In genomic region chr2:240255811-240256703, GRCh38 we compare ENCODE assay signal across 1 cellular context.
A peak's percentile ranks its signal among the peaks of the same experiment; 100 is the strongest.
TF ChIP-seq lines count a peak whose summit lies in the region.

No MANE protein-coding gene starts in this region.

TF ChIP-seq in HepG2, 621 proteins besides CTCF, POLR2A, EP300 and RAD21 (continued from another document and continues in another):
- TF ChIP-seq KMT2B (CRISPR knock-in tag; IDR thresholded peaks at IDR 0.05): no peak
- peak; percentile 78 for TF ChIP-seq CEBPG (CRISPR knock-in tag; IDR thresholded peaks at IDR 0.05)
- no peak for TF ChIP-seq ZNF382 (CRISPR knock-in tag; IDR thresholded peaks at IDR 0.05; ENCODE audit: borderline replicate concordance)
- no peak for TF ChIP-seq ZNF768 (CRISPR knock-in tag; IDR thresholded peaks at IDR 0.05)
- no peak for TF ChIP-seq SRSF9 (IDR thresholded peaks at IDR 0.05; ENCODE audit: borderline replicate concordance, insufficient read depth, low read depth, low read length, poor library complexity, severe bottlenecking)
- peak; percentile 93 for TF ChIP-seq ZNF605 (CRISPR knock-in tag; IDR thresholded peaks at IDR 0.05)
- no peak for TF ChIP-seq FOSL1 (CRISPR knock-in tag; IDR thresholded peaks at IDR 0.05; ENCODE audit: borderline replicate concordance)
- TF ChIP-seq, protein P1, sequence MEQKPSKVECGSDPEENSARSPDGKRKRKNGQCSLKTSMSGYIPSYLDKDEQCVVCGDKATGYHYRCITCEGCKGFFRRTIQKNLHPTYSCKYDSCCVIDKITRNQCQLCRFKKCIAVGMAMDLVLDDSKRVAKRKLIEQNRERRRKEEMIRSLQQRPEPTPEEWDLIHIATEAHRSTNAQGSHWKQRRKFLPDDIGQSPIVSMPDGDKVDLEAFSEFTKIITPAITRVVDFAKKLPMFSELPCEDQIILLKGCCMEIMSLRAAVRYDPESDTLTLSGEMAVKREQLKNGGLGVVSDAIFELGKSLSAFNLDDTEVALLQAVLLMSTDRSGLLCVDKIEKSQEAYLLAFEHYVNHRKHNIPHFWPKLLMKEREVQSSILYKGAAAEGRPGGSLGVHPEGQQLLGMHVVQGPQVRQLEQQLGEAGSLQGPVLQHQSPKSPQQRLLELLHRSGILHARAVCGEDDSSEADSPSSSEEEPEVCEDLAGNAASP (CRISPR knock-in tag; IDR thresholded peaks at IDR 0.05; ENCODE audit: borderline replicate concordance): 0 out of 2 replicates have a peak, but pooled peaks have one; percentile 52
- peak; percentile 70 for TF ChIP-seq MED1 (CRISPR knock-in tag; IDR thresholded peaks at IDR 0.05)
- TF ChIP-seq HMGA1 (CRISPR knock-in tag; conservative IDR thresholded peaks at IDR 0.05): no peak
- no peak for TF ChIP-seq ZNF713 (CRISPR knock-in tag; IDR thresholded peaks at IDR 0.05)
- no peak for TF ChIP-seq JDP2 (CRISPR knock-in tag; IDR thresholded peaks at IDR 0.05; ENCODE audit: borderline replicate concordance)
- TF ChIP-seq ZNF644 (CRISPR knock-in tag; IDR thresholded peaks at IDR 0.05; ENCODE audit: low read depth): peak; percentile 9
- TF ChIP-seq, protein P2, sequence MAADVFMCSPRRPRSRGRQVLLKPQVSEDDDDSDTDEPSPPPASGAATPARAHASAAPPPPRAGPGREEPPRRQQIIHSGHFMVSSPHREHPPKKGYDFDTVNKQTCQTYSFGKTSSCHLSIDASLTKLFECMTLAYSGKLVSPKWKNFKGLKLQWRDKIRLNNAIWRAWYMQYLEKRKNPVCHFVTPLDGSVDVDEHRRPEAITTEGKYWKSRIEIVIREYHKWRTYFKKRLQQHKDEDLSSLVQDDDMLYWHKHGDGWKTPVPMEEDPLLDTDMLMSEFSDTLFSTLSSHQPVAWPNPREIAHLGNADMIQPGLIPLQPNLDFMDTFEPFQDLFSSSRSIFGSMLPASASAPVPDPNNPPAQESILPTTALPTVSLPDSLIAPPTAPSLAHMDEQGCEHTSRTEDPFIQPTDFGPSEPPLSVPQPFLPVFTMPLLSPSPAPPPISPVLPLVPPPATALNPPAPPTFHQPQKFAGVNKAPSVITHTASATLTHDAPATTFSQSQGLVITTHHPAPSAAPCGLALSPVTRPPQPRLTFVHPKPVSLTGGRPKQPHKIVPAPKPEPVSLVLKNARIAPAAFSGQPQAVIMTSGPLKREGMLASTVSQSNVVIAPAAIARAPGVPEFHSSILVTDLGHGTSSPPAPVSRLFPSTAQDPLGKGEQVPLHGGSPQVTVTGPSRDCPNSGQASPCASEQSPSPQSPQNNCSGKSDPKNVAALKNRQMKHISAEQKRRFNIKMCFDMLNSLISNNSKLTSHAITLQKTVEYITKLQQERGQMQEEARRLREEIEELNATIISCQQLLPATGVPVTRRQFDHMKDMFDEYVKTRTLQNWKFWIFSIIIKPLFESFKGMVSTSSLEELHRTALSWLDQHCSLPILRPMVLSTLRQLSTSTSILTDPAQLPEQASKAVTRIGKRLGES (CRISPR knock-in tag; IDR thresholded peaks at IDR 0.05; ENCODE audit: borderline replicate concordance): no peak
- no peak for TF ChIP-seq PTBP1 (IDR thresholded peaks at IDR 0.05; ENCODE audit: low read depth, low read length, poor library complexity, severe bottlenecking)
- peak; percentile 31; the same call in 1 of the 2 replicates for TF ChIP-seq ZNF790 (CRISPR knock-in tag; IDR thresholded peaks at IDR 0.05; ENCODE audit: borderline replicate concordance)
- TF ChIP-seq GATA4 (IDR thresholded peaks at IDR 0.05; ENCODE audit: borderline replicate concordance, low read depth): no peak
- TF ChIP-seq JUN (CRISPR knock-in tag; IDR thresholded peaks at IDR 0.05): no peak
- no peak for TF ChIP-seq ZFP1 (CRISPR knock-in tag; IDR thresholded peaks at IDR 0.05)
- no peak for TF ChIP-seq CC2D1A (CRISPR knock-in tag; IDR thresholded peaks at IDR 0.05)
- TF ChIP-seq ZBTB38 (CRISPR knock-in tag; IDR thresholded peaks at IDR 0.05): no peak; the same call in 1 of the 2 replicates
- TF ChIP-seq CHD4 (IDR thresholded peaks at IDR 0.05; ENCODE audit: borderline replicate concordance, low read length): peak; percentile 44; the same call in 1 of the 2 replicates
- no peak for TF ChIP-seq ZBTB20 (CRISPR knock-in tag; IDR thresholded peaks at IDR 0.05; ENCODE audit: borderline replicate concordance, low read depth)
- peak; percentile 90 for TF ChIP-seq GATAD2A (CRISPR knock-in tag; IDR thresholded peaks at IDR 0.05)
- 0 out of 2 replicates have a peak, but pooled peaks have one; percentile 60 for TF ChIP-seq ZNF232 (CRISPR knock-in tag; IDR thresholded peaks at IDR 0.05; ENCODE audit: borderline replicate concordance)
- no peak for TF ChIP-seq ZNF839 (CRISPR knock-in tag; IDR thresholded peaks at IDR 0.05; ENCODE audit: borderline replicate concordance)
- peak; percentile 32 for TF ChIP-seq TAF1 (CRISPR knock-in tag; IDR thresholded peaks at IDR 0.05)
- TF ChIP-seq, protein P3, sequence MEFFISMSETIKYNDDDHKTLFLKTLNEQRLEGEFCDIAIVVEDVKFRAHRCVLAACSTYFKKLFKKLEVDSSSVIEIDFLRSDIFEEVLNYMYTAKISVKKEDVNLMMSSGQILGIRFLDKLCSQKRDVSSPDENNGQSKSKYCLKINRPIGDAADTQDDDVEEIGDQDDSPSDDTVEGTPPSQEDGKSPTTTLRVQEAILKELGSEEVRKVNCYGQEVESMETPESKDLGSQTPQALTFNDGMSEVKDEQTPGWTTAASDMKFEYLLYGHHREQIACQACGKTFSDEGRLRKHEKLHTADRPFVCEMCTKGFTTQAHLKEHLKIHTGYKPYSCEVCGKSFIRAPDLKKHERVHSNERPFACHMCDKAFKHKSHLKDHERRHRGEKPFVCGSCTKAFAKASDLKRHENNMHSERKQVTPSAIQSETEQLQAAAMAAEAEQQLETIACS (CRISPR knock-in tag; IDR thresholded peaks at IDR 0.05): no peak
- TF ChIP-seq NFATC3 (CRISPR knock-in tag; IDR thresholded peaks at IDR 0.05): no peak
- TF ChIP-seq MAFK (conservative IDR thresholded peaks at IDR 0.05 in 1 of 2, IDR thresholded peaks at IDR 0.05 in 1 of 2; ENCODE audit: low read length in 2 of 2): no peak
- no peak for TF ChIP-seq ARNTL (CRISPR knock-in tag; IDR thresholded peaks at IDR 0.05)
- TF ChIP-seq IKZF5 (CRISPR knock-in tag; IDR thresholded peaks at IDR 0.05): peak; percentile 35
- no peak for TF ChIP-seq KLF13 (CRISPR knock-in tag; IDR thresholded peaks at IDR 0.05)
- TF ChIP-seq ZKSCAN5 (CRISPR knock-in tag; IDR thresholded peaks at IDR 0.05): no peak
- no peak for TF ChIP-seq NFKBIZ (CRISPR knock-in tag; IDR thresholded peaks at IDR 0.05)
- no peak for TF ChIP-seq XRCC5 (optimal IDR thresholded peaks at IDR 0.05; ENCODE audit: low read length)
- no peak for TF ChIP-seq ARID2 (CRISPR knock-in tag; IDR thresholded peaks at IDR 0.05; ENCODE audit: borderline replicate concordance)
- peak; percentile 50 for TF ChIP-seq PPARG (CRISPR knock-in tag; conservative IDR thresholded peaks at IDR 0.05)
- TF ChIP-seq NFE2 (CRISPR knock-in tag; IDR thresholded peaks at IDR 0.05): no peak
- TF ChIP-seq SP5 (CRISPR knock-in tag; IDR thresholded peaks at IDR 0.05; ENCODE audit: borderline replicate concordance, low read depth): peak; percentile 70; the same call in 1 of the 2 replicates
- TF ChIP-seq, protein P4, sequence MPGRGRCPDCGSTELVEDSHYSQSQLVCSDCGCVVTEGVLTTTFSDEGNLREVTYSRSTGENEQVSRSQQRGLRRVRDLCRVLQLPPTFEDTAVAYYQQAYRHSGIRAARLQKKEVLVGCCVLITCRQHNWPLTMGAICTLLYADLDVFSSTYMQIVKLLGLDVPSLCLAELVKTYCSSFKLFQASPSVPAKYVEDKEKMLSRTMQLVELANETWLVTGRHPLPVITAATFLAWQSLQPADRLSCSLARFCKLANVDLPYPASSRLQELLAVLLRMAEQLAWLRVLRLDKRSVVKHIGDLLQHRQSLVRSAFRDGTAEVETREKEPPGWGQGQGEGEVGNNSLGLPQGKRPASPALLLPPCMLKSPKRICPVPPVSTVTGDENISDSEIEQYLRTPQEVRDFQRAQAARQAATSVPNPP (CRISPR knock-in tag; IDR thresholded peaks at IDR 0.05): no peak
- no peak for TF ChIP-seq ZNF12 (CRISPR knock-in tag; IDR thresholded peaks at IDR 0.05)
- TF ChIP-seq ZNF691 (CRISPR knock-in tag; IDR thresholded peaks at IDR 0.05; ENCODE audit: borderline replicate concordance, low read depth): no peak; the same call in 1 of the 2 replicates
- TF ChIP-seq ZNF121 (CRISPR knock-in tag; IDR thresholded peaks at IDR 0.05): 0 out of 2 replicates have a peak, but pooled peaks have one; percentile 25
- no peak for TF ChIP-seq ZFP62 (CRISPR knock-in tag; IDR thresholded peaks at IDR 0.05)
- TF ChIP-seq ETV5 (CRISPR knock-in tag; IDR thresholded peaks at IDR 0.05; ENCODE audit: borderline replicate concordance): peak; percentile 53; the same call in 1 of the 2 replicates
- peak; percentile 92 for TF ChIP-seq HDAC1 (CRISPR knock-in tag; IDR thresholded peaks at IDR 0.05)
- peak; percentile 44 for TF ChIP-seq CBX1 (IDR thresholded peaks at IDR 0.05; ENCODE audit: low read depth)
- no peak for TF ChIP-seq ZNF704 (CRISPR knock-in tag; IDR thresholded peaks at IDR 0.05; ENCODE audit: borderline replicate concordance)
- TF ChIP-seq, protein P5, sequence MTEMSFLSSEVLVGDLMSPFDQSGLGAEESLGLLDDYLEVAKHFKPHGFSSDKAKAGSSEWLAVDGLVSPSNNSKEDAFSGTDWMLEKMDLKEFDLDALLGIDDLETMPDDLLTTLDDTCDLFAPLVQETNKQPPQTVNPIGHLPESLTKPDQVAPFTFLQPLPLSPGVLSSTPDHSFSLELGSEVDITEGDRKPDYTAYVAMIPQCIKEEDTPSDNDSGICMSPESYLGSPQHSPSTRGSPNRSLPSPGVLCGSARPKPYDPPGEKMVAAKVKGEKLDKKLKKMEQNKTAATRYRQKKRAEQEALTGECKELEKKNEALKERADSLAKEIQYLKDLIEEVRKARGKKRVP (CRISPR knock-in tag; IDR thresholded peaks at IDR 0.05): peak in 1 of 2 experiments; percentile 38; a peak in 1 of 4 replicates
- TF ChIP-seq, protein P6, sequence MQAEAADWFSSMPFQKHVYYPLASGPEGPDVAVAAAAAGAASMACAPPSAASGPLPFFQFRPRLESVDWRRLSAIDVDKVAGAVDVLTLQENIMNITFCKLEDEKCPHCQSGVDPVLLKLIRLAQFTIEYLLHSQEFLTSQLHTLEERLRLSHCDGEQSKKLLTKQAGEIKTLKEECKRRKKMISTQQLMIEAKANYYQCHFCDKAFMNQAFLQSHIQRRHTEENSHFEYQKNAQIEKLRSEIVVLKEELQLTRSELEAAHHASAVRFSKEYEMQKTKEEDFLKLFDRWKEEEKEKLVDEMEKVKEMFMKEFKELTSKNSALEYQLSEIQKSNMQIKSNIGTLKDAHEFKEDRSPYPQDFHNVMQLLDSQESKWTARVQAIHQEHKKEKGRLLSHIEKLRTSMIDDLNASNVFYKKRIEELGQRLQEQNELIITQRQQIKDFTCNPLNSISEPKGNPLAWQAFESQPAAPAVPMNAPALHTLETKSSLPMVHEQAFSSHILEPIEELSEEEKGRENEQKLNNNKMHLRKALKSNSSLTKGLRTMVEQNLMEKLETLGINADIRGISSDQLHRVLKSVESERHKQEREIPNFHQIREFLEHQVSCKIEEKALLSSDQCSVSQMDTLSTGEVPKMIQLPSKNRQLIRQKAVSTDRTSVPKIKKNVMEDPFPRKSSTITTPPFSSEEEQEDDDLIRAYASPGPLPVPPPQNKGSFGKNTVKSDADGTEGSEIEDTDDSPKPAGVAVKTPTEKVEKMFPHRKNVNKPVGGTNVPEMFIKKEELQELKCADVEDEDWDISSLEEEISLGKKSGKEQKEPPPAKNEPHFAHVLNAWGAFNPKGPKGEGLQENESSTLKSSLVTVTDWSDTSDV (CRISPR knock-in tag; IDR thresholded peaks at IDR 0.05): 0 out of 2 replicates have a peak, but pooled peaks have one; percentile 42
- no peak for TF ChIP-seq ZNF75D (CRISPR knock-in tag; IDR thresholded peaks at IDR 0.05; ENCODE audit: borderline replicate concordance)
- TF ChIP-seq, protein P7, sequence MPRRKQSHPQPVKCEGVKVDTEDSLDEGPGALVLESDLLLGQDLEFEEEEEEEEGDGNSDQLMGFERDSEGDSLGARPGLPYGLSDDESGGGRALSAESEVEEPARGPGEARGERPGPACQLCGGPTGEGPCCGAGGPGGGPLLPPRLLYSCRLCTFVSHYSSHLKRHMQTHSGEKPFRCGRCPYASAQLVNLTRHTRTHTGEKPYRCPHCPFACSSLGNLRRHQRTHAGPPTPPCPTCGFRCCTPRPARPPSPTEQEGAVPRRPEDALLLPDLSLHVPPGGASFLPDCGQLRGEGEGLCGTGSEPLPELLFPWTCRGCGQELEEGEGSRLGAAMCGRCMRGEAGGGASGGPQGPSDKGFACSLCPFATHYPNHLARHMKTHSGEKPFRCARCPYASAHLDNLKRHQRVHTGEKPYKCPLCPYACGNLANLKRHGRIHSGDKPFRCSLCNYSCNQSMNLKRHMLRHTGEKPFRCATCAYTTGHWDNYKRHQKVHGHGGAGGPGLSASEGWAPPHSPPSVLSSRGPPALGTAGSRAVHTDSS (CRISPR knock-in tag; conservative IDR thresholded peaks at IDR 0.05): no peak
- TF ChIP-seq ZFP41 (CRISPR knock-in tag; IDR thresholded peaks at IDR 0.05; ENCODE audit: borderline replicate concordance): no peak
- peak; percentile 87 for TF ChIP-seq SP4 (CRISPR knock-in tag; IDR thresholded peaks at IDR 0.05)
- TF ChIP-seq, protein P8, sequence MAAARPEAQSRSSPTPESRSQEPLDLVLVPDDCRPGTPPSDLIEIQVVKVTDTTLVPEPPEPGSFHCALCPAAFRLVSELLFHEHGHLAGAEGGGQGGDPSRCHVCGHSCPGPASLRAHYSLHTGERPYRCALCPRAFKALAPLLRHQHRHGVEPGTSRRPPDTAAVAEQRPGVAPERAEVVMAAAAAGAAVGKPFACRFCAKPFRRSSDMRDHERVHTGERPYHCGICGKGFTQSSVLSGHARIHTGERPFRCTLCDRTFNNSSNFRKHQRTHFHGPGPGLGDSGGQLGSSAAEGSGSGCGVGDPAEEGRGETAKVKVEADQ (CRISPR knock-in tag; IDR thresholded peaks at IDR 0.05; ENCODE audit: borderline replicate concordance): no peak
